22 cellular contexts compared by ENCODE assay signal in genomic region chr6:105624055-105624454, GRCh38.
"Had no signal": no experiment of that assay in that cellular context is flagged by ENCODE, and none has a peak within 500 bp of the region (broad histone marks: within the 10 kb centered on the region; RNA-seq: fewer than 3 reads in every experiment).

No MANE protein-coding gene starts in this region.

- H3K4me3 ChIP-seq: esophagus squamous epithelium, gastrocnemius medialis, heart right ventricle, lower lobe of right lung, pancreas, right lobe of liver, thoracic aorta, transverse colon, upper lobe of right lung, uterus had no signal

- H3K27me3 ChIP-seq: esophagus squamous epithelium, gastrocnemius medialis, heart right ventricle, neutrophil, pancreas, right lobe of liver, transverse colon, upper lobe of right lung, uterus had no signal

- H3K4me1 ChIP-seq: gastrocnemius medialis, heart right ventricle, lower lobe of right lung, pancreas, right lobe of liver, upper lobe of right lung, uterus had no signal

- ATAC-seq: effector memory CD8-positive, alpha-beta T cell; gastrocnemius medialis; heart right ventricle; left ventricle myocardium superior; lower lobe of right lung; naive thymus-derived CD8-positive, alpha-beta T cell; pancreas; right lobe of liver; stimulated activated naive B cell treated with anti-CD40 and anti-IgM and Interleukin-4, amounts not matched to agents 10 μg/mL and 1 μg/mL and 100 μg/mL, for 72 hours; upper lobe of right lung had no signal

- DNase-seq: cortex of kidney; effector memory CD8-positive, alpha-beta T cell; erythroblast; esophagus squamous epithelium; foreskin fibroblast; gastrocnemius medialis; heart right ventricle; left ventricle myocardium superior; lower lobe of right lung; naive thymus-derived CD8-positive, alpha-beta T cell; pancreas; retina; right lobe of liver; small intestine; stimulated activated CD4-positive, alpha-beta T cell treated with anti-CD3 and anti-CD28 coated beads, Interleukin-15, amount 100 ng/mL, for 24 hours; stimulated activated CD4-positive, alpha-beta T cell treated with anti-CD3 and anti-CD28 coated beads, Interleukin-2, amount 100 ng/mL, for 48 hours; stimulated activated naive B cell treated with anti-CD40 and anti-IgM and Interleukin-4, amounts not matched to agents 10 μg/mL and 1 μg/mL and 100 μg/mL, for 72 hours; transverse colon; upper lobe of right lung; uterus had no signal

- H3K27ac ChIP-seq: esophagus squamous epithelium, gastrocnemius medialis, heart right ventricle, lower lobe of right lung, neutrophil, pancreas, right lobe of liver, thoracic aorta, transverse colon, upper lobe of right lung, uterus had no signal

- H3K9me3 ChIP-seq: esophagus squamous epithelium, gastrocnemius medialis, heart right ventricle, lower lobe of right lung, neutrophil, pancreas, right lobe of liver, thoracic aorta, transverse colon, upper lobe of right lung, uterus had no signal

- H3K36me3 ChIP-seq: esophagus squamous epithelium, gastrocnemius medialis, heart right ventricle, lower lobe of right lung, neutrophil, pancreas, right lobe of liver, thoracic aorta, transverse colon, upper lobe of right lung, uterus had no signal
